In genomic region chr17:46193246-46193625, GRCh38 we compare ENCODE assay signal across 8 cellular contexts. TPM values are rescaled to one million over a fixed set of nuclear protein-coding genes. Genes with fewer than 3 reads are reported as not detected.
DNase-seq lines count a peak whose midpoint lies in the region; ATAC-seq and TF ChIP-seq lines count a peak whose summit lies in the region.

Gene KANSL1, minus strand, starts transcription at chr17:46193429. Its CDS starts 21,286 bp downstream, at chr17:46172143.

- TF ChIP-seq CTCF in GM12872 (IDR thresholded peaks at IDR 0.05; ENCODE audit: insufficient read depth, low read depth, low read length) (peak; percentile 72), heart right ventricle (IDR thresholded peaks at IDR 0.05) (peak in 7 of 9 donors; percentile 28 to 88 (median 55)), progenitor cell of endocrine pancreas (IDR thresholded peaks at IDR 0.05; ENCODE audit: unreplicated experiment) (peak; percentile 60)

- peaks cover 3% of the 10 kb centered on the region for H3K36me3 Mint-ChIP-seq in progenitor cell of endocrine pancreas (ENCODE audit: insufficient read depth)

- ATAC-seq in HG02623 (IDR thresholded peaks at IDR 0.05; ENCODE audit: unreplicated experiment) (peak; percentile 61), heart right ventricle (peak; percentile 68 to 86 (median 78))

- intact Hi-C loops in heart right ventricle (cut with DNase I), result loop anchor here in 8 of 10 donors (1.0 to 5.0 kb wide), 8 partner anchors 36 to 191 kb away; no protein-coding TSS in a partner anchor

- H3K27ac Mint-ChIP-seq in progenitor cell of endocrine pancreas, result peak within 1 kb of the TSS; percentile 99

- DNase-seq in NCI-H1105 treated with DMSO at 0.1 percent for 48 hours (lab: John Stamatoyannopoulos, UW) (peak; percentile 92), SW480 (ENCODE audit: low spot score) (peak; percentile 98), amniotic epithelial cell (ENCODE audit: low read depth) (peak; percentile 86), heart right ventricle (peak; percentile 88 to 92), progenitor cell of endocrine pancreas (ENCODE audit: low spot score, unreplicated experiment) (peak; percentile 80), ureter (ENCODE audit: low spot score) (peak; percentile 95)

- H3K36me3 ChIP-seq in heart right ventricle, result peaks cover 0 to 7% (median 0%) of the 10 kb centered on the region in 9 donors

- no peaks in the 10 kb centered on the region for H3K27me3 ChIP-seq in heart right ventricle

- peaks cover 34% of the 10 kb centered on the region for H3K4me1 Mint-ChIP-seq in progenitor cell of endocrine pancreas (ENCODE audit: low read depth)

- no peaks in the 10 kb centered on the region for H3K9me3 ChIP-seq in heart right ventricle

- peak within 1 kb of the TSS; percentile 69 to 96 (median 86) for H3K4me3 ChIP-seq in heart right ventricle

- H3K4me3 Mint-ChIP-seq in progenitor cell of endocrine pancreas (ENCODE audit: low read depth), result peak within 1 kb of the TSS; percentile 97

- no peaks in the 10 kb centered on the region for H3K27me3 Mint-ChIP-seq in progenitor cell of endocrine pancreas

- H3K27ac ChIP-seq in heart right ventricle, result peak within 1 kb of the TSS; percentile 98 to 100 (median 100)

- WGBS in heart right ventricle, 2 donors, result 1% methylated on average over 45 to 62 of the region's 62 CpGs

- no peaks in the 10 kb centered on the region for H3K9me3 Mint-ChIP-seq in progenitor cell of endocrine pancreas (ENCODE audit: low read depth)

- H3K4me1 ChIP-seq in heart right ventricle, result peaks cover 16 to 62% (median 48%) of the 10 kb centered on the region in 9 donors

RNA-seq across cellular contexts. Expression of gene KANSL1, which starts in this region (rescaled TPM):
- total RNA-seq in heart right ventricle (10 to 100 TPM; 32.5 to 52.5 (median 42.5) TPM), progenitor cell of endocrine pancreas (173 and 174 TPM in 2 replicates), ureter (190 TPM)
- polyA plus RNA-seq in heart right ventricle, result 10 to 100 TPM in 1 of 2 donors, 1 to 10 TPM in 1; 8.2 to 22.8 TPM

Comparison
In these comparisons a context has a peak if more than half of its experiments do, and no peak if none do; other contexts are left out.
1. Peak in every context shown above with its lines: DNase-seq, ATAC-seq, H3K4me3 ChIP-seq and H3K27ac ChIP-seq.